ENCODE assay signal across 10 cellular contexts in the genomic region with DNA sequence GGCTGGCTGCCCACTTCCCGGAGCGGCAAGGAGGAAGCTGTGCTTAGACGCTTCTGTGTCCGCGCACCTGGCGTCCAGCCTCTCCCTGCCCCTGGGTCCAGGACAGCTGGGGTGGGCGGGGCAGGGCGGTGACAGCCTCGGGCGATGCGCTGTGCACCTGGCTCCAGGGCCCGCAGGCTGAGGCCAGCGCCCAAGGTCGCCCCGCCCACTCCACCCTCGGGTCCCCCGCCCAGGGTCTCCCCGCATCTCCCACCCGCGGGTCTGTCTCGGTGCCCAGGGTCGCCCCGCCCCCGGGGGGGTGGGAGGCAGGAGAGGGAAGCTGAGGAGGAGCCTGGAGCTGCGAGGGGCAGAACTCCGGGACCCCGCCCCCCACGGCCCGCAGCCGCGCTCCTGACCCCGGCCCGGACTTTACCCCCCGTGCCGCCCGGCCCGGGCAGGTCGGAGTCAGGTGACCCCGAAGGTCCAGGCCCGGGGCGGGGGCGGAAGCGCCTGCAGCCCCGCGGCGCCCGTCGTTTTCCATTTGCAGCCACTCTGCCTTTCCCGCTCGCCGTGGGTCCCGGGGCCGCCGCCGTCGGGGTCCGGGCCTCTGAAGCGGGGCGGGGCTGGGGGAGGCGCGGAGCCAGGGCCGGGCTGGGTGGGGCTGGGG. TPM values are rescaled to one million over a fixed set of nuclear protein-coding genes. Genes with fewer than 3 reads are reported as not detected.
DNase-seq lines count a peak whose midpoint lies in the region; ATAC-seq and TF ChIP-seq lines count a peak whose summit lies in the region.
"Had no signal": no experiment of that assay in that cellular context is flagged by ENCODE, and none has a peak within 500 bp of the region (broad histone marks: within the 10 kb centered on the region; RNA-seq: fewer than 3 reads in every experiment).

A gene with protein sequence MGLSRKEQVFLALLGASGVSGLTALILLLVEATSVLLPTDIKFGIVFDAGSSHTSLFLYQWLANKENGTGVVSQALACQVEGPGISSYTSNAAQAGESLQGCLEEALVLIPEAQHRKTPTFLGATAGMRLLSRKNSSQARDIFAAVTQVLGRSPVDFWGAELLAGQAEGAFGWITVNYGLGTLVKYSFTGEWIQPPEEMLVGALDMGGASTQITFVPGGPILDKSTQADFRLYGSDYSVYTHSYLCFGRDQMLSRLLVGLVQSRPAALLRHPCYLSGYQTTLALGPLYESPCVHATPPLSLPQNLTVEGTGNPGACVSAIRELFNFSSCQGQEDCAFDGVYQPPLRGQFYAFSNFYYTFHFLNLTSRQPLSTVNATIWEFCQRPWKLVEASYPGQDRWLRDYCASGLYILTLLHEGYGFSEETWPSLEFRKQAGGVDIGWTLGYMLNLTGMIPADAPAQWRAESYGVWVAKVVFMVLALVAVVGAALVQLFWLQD (minus strand): TSS at position 69 of the 646 bp plus-strand sequence. CDS start 3,072 bp downstream, outside the sequence.

- peak within 1 kb of the TSS; percentile 56 for H3K4me3 Mint-ChIP-seq in activated naive CD8-positive, alpha-beta T cell treated with anti-CD3 and anti-CD28 coated beads, Interleukin-2, amount 10 ng/mL, durations not matched to agents 7 days and 5 days

- no peak within 1 kb of the TSS for H3K27ac Mint-ChIP-seq in activated naive CD8-positive, alpha-beta T cell treated with anti-CD3 and anti-CD28 coated beads, Interleukin-2, amount 10 ng/mL, durations not matched to agents 7 days and 5 days

- peaks cover 35% of the 10 kb centered on the region for H3K4me1 ChIP-seq in suprapubic skin

- peaks cover 31% of the 10 kb centered on the region for H3K27me3 ChIP-seq in suprapubic skin

- no peak for TF ChIP-seq EP300 in suprapubic skin (IDR thresholded peaks at IDR 0.05)

- peak within 1 kb of the TSS; percentile 51 for H3K4me3 ChIP-seq in suprapubic skin

- POLR2A ChIA-PET in activated naive CD8-positive, alpha-beta T cell treated with anti-CD3 and anti-CD28 coated beads, Interleukin-2, amount 10 ng/mL, durations not matched to agents 7 days and 5 days (lab: Charles Lee) = interaction anchor here (1.1 kb wide), 1 partner anchor 14 kb away, joined by 4 read pairs; no protein-coding TSS in a partner anchor

- H3K9me3 Mint-ChIP-seq in activated naive CD8-positive, alpha-beta T cell treated with anti-CD3 and anti-CD28 coated beads, Interleukin-2, amount 10 ng/mL, durations not matched to agents 7 days and 5 days = no peaks in the 10 kb centered on the region

- ATAC-seq in activated naive CD8-positive, alpha-beta T cell treated with anti-CD3 and anti-CD28 coated beads, Interleukin-2, amount 10 ng/mL, durations not matched to agents 7 days and 5 days (ENCODE audit: low read depth) = no peak
- ATAC-seq in HG03378 (IDR thresholded peaks at IDR 0.05; ENCODE audit: unreplicated experiment) (no peak), HG03354 (IDR thresholded peaks at IDR 0.05; ENCODE audit: poor library complexity, severe bottlenecking, unreplicated experiment) (no peak), HG02852 (IDR thresholded peaks at IDR 0.05; ENCODE audit: unreplicated experiment) (no peak)

- H3K27ac ChIP-seq in suprapubic skin = no peak within 1 kb of the TSS
- H3K27ac ChIP-seq: KMS-11 had no signal

- H3K27me3 Mint-ChIP-seq in activated naive CD8-positive, alpha-beta T cell treated with anti-CD3 and anti-CD28 coated beads, Interleukin-2, amount 10 ng/mL, durations not matched to agents 7 days and 5 days = peaks cover 27% of the 10 kb centered on the region

- no peaks in the 10 kb centered on the region for H3K9me3 ChIP-seq in suprapubic skin

- H3K4me1 Mint-ChIP-seq in activated naive CD8-positive, alpha-beta T cell treated with anti-CD3 and anti-CD28 coated beads, Interleukin-2, amount 10 ng/mL, durations not matched to agents 7 days and 5 days = peaks cover 8% of the 10 kb centered on the region

- WGBS in suprapubic skin = 0% methylated on average over 3 of the region's 62 CpGs

- TF ChIP-seq POLR2A in suprapubic skin (IDR thresholded peaks at IDR 0.05) = no peak

- DNase-seq in DMS153 treated with DMSO at 0.1 percent for 48 hours (lab: John Stamatoyannopoulos, UW; ENCODE audit: unreplicated experiment) (peak; percentile 71), NAMALWA (ENCODE audit: low spot score) (peak; percentile 72), iPS-NIHi11 (ENCODE audit: low spot score) (peak; percentile 96), suprapubic skin (ENCODE audit: low spot score in 2 of 2) (peak in 1 of 2 donors; percentile 65)
- DNase-seq in activated naive CD8-positive, alpha-beta T cell treated with anti-CD3 and anti-CD28 coated beads, Interleukin-2, amount 10 ng/mL, durations not matched to agents 7 days and 5 days = peak; percentile 42

- TF ChIP-seq CTCF in suprapubic skin (IDR thresholded peaks at IDR 0.05) = no peak

- no peaks in the 10 kb centered on the region for H3K36me3 ChIP-seq in suprapubic skin

- no peaks in the 10 kb centered on the region for H3K36me3 Mint-ChIP-seq in activated naive CD8-positive, alpha-beta T cell treated with anti-CD3 and anti-CD28 coated beads, Interleukin-2, amount 10 ng/mL, durations not matched to agents 7 days and 5 days

RNA-seq across cellular contexts. Expression of the gene that starts here (rescaled TPM):
- not detected for total RNA-seq in activated naive CD8-positive, alpha-beta T cell treated with anti-CD3 and anti-CD28 coated beads, Interleukin-2, amount 10 ng/mL, durations not matched to agents 7 days and 5 days
- not detected for total RNA-seq in suprapubic skin
- total RNA-seq: mononuclear cell had no signal

Comparison
In these comparisons a context has a peak if more than half of its experiments do, and no peak if none do; other contexts are left out.
1. Peak in DNase-seq in activated naive CD8-positive, alpha-beta T cell treated with anti-CD3 and anti-CD28 coated beads, Interleukin-2, amount 10 ng/mL, durations not matched to agents 7 days and 5 days; RNA of the gene not detected or under 1 TPM.